In the genomic region with DNA sequence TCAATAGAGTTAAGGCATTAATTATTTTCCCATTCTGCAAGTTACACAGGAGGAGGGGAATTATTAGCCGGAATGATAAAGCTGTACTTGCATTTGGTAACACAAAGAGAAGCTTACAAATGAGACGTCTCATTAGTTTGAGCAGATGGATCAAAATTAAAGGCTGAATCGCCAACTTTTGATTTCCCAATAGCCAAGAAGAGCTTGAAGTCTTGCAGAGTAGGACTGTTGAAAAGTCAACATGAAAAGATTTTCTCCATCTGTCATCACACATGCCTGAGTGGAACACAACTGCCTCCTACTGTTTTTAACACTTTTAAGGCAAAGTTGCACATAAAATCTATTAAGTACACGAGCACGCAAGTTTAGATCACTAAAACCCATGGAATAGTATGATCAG, we compare ENCODE assay signal across 17 cellular contexts.
DNase-seq lines count a peak whose midpoint lies in the region; ATAC-seq and TF ChIP-seq lines count a peak whose summit lies in the region.
"Had no signal": no experiment of that assay in that cellular context is flagged by ENCODE, and none has a peak within 500 bp of the region (broad histone marks: within the 10 kb centered on the region; RNA-seq: fewer than 3 reads in every experiment).

No MANE protein-coding gene starts in this region.

- in situ Hi-C loops in G401 (cut with HindIII; ENCODE audit: low sequenced_read_pairs) = no loop called here

- intact Hi-C loops in lower lobe of right lung (cut with DNase I) = no loop called here

- H3K27ac ChIP-seq in lower lobe of right lung = no peak overlapping the region

- H3K4me3 ChIP-seq in lower lobe of right lung = no peak overlapping the region
- H3K4me3 ChIP-seq: GM12878 had no signal

- ATAC-seq in lower lobe of right lung = no peak
- ATAC-seq: GM12878, HCT116 had no signal

- H3K27me3 ChIP-seq in lower lobe of right lung (ENCODE audit: low read depth) = no peaks in the 10 kb centered on the region
- H3K27me3 ChIP-seq: BE2C had no signal

- DNase-seq in NCI-H524 (lab: John Stamatoyannopoulos, UW) (peak; percentile 3 to 36), NCI-H524 treated with DMSO at 0.1 percent for 48 hours (lab: John Stamatoyannopoulos, UW) (no peak), G401 (ENCODE audit: low spot score) (peak; percentile 46), cerebellar cortex (ENCODE audit: low spot score) (peak; percentile 34), pons (ENCODE audit: low spot score) (peak; percentile 7), SW 1271 (lab: John Stamatoyannopoulos, UW) (no peak), lower lobe of right lung (no peak)
- DNase-seq: BE2C; C1 segment of cervical spinal cord; Caco-2; CD4-positive, CD25-positive, alpha-beta regulatory T cell; CD8-positive, alpha-beta memory T cell; DMS79 treated with DMSO at 0.1 percent for 48 hours; GOT3; H7 had no signal

- H3K9me3 ChIP-seq in lower lobe of right lung = no peaks in the 10 kb centered on the region
- H3K9me3 ChIP-seq: BE2C, Caco-2 had no signal

- H3K4me1 ChIP-seq in lower lobe of right lung = no peaks in the 10 kb centered on the region
- H3K4me1 ChIP-seq: BE2C, Caco-2 had no signal

- no peaks in the 10 kb centered on the region for H3K36me3 ChIP-seq in lower lobe of right lung
- H3K36me3 ChIP-seq: BE2C had no signal

- TF ChIP-seq CTCF in lower lobe of right lung (IDR thresholded peaks at IDR 0.05) = no peak

Comparison
In these comparisons a context has a peak if more than half of its experiments do, and no peak if none do; other contexts are left out.
1. DNase-seq: peak in NCI-H524 (2 of 2), G401 (single experiment), cerebellar cortex (single experiment) and pons (single experiment); none in NCI-H524 treated with DMSO at 0.1 percent for 48 hours (single experiment), SW 1271 (0 of 2) and lower lobe of right lung (single experiment).